Comparison of ENCODE assay signal across 8 cellular contexts in genomic region chr3:32502944-32503286, GRCh38. TPM values are rescaled to one million over a fixed set of nuclear protein-coding genes. Genes with fewer than 3 reads are reported as not detected.
A peak's percentile ranks its signal among the peaks of the same experiment; 100 is the strongest.
DNase-seq lines count a peak whose midpoint lies in the region; ATAC-seq and TF ChIP-seq lines count a peak whose summit lies in the region.

No MANE protein-coding gene starts in this region.

- no peaks in the 10 kb centered on the region for H3K9me3 Mint-ChIP-seq in central memory CD8-positive, alpha-beta T cell
- no peaks in the 10 kb centered on the region for H3K9me3 Mint-ChIP-seq in neural crest cell

- peak; percentile 13 for ATAC-seq in HG03460 (IDR thresholded peaks at IDR 0.05; ENCODE audit: unreplicated experiment)
- peak; percentile 11 for ATAC-seq in central memory CD8-positive, alpha-beta T cell (replicated peaks; ENCODE audit: extremely low read depth, poor library complexity, severe bottlenecking)

- no peaks in the 10 kb centered on the region for H3K27me3 Mint-ChIP-seq in central memory CD8-positive, alpha-beta T cell
- H3K27me3 Mint-ChIP-seq in neural crest cell (ENCODE audit: low read depth), result no peaks in the 10 kb centered on the region

- H3K36me3 Mint-ChIP-seq in central memory CD8-positive, alpha-beta T cell (ENCODE audit: insufficient read depth), result peaks cover 17% of the 10 kb centered on the region
- no peaks in the 10 kb centered on the region for H3K36me3 Mint-ChIP-seq in neural crest cell (ENCODE audit: low read depth)

- TF ChIP-seq CTCF in GM12864 (IDR thresholded peaks at IDR 0.05; ENCODE audit: low read depth, low read length, missing control alignments) (no peak), neural crest cell (conservative IDR thresholded peaks at IDR 0.05) (no peak)

- no peaks in the 10 kb centered on the region for H3K27me3 ChIP-seq in H7 (ENCODE audit: control insufficient read depth, insufficient read depth, low read length)

- no peak for DNase-seq in GM12864 (ENCODE audit: low read depth)
- DNase-seq in central memory CD8-positive, alpha-beta T cell (ENCODE audit: low spot score in 2 of 2), result no peak
- no peak for DNase-seq in neural crest cell (ENCODE audit: low read depth, low spot score)
- no peak for DNase-seq in SHP77 treated with DMSO at 0.1 percent for 48 hours (lab: John Stamatoyannopoulos, UW)
- DNase-seq in H7, result no peak
- no peak for DNase-seq in activated CD4-positive, alpha-beta T cell treated with anti-CD3 and anti-CD28 coated beads, Interleukin-2, amount 50 U/mL, for 4 hours
- no peak for DNase-seq in hepatic stellate cell (ENCODE audit: low spot score)

- H3K4me1 Mint-ChIP-seq in central memory CD8-positive, alpha-beta T cell, result peaks cover 35% of the 10 kb centered on the region
- peaks cover 36% of the 10 kb centered on the region for H3K4me1 Mint-ChIP-seq in neural crest cell

- H3K36me3 ChIP-seq in H7 (replicated peaks; ENCODE audit: control insufficient read depth, insufficient read depth, low read length), result no peaks in the 10 kb centered on the region

- H3K4me3 Mint-ChIP-seq in central memory CD8-positive, alpha-beta T cell, result peak overlapping the region; percentile 97
- H3K4me3 Mint-ChIP-seq in neural crest cell, result peak overlapping the region; percentile 98

- H3K4me3 ChIP-seq in GM12864 (ENCODE audit: low read depth, low read length), result peak overlapping the region; percentile 76
- no peak overlapping the region; the same call in 1 of the 2 replicates for H3K4me3 ChIP-seq in H7 (ENCODE audit: insufficient read depth, low read depth, low read length)

- peak overlapping the region; percentile 95 for H3K27ac Mint-ChIP-seq in central memory CD8-positive, alpha-beta T cell (ENCODE audit: low read depth)
- no peak overlapping the region for H3K27ac Mint-ChIP-seq in neural crest cell (ENCODE audit: unreplicated experiment)

RNA-seq across cellular contexts. Expression of gene CMTM6, which starts 0.3 kb away (rescaled TPM):
- 32.6 and 33.7 TPM in 2 replicates for total RNA-seq in neural crest cell
- total RNA-seq in H7 (2014; rRNA removed; shearing (Covaris generic)), result 48.2 and 53.9 TPM in 2 replicates
